1 cellular context compared by ENCODE assay signal in genomic region chr22:44595841-44596341, GRCh38.
TF ChIP-seq lines count a peak whose summit lies in the region.

No MANE protein-coding gene starts in this region.

TF ChIP-seq in HEK293, 187 proteins besides CTCF, POLR2A, EP300 and RAD21 (continued from another document):
- no peak for TF ChIP-seq BCL11B (tag by site-specific recombination; IDR thresholded peaks at IDR 0.05; ENCODE audit: low read depth)
- no peak for TF ChIP-seq ZNF398 (tag by site-specific recombination; IDR thresholded peaks at IDR 0.05)
- TF ChIP-seq ZNF561 (tag by site-specific recombination; IDR thresholded peaks at IDR 0.05; ENCODE audit: borderline replicate concordance) = no peak
- peak; percentile 64 for TF ChIP-seq FEZF1 (tag by site-specific recombination; IDR thresholded peaks at IDR 0.05)
- TF ChIP-seq ZNF529 (tag by site-specific recombination; IDR thresholded peaks at IDR 0.05; ENCODE audit: insufficient replicate concordance) = no peak
